ENCODE assay signal across 8 cellular contexts in genomic region chr1:23556661-23557470, GRCh38. TPM values are rescaled to one million over a fixed set of nuclear protein-coding genes. Genes with fewer than 3 reads are reported as not detected.
A peak's percentile ranks its signal among the peaks of the same experiment; 100 is the strongest.
DNase-seq lines count a peak whose midpoint lies in the region; ATAC-seq and TF ChIP-seq lines count a peak whose summit lies in the region.

No MANE protein-coding gene starts in this region.

- DNase-seq in CD8-positive, alpha-beta memory T cell, result peak in 1 of 5 donors; percentile 43
- no peak for DNase-seq in Jurkat, Clone E6-1 (ENCODE audit: low read depth, low spot score)
- DNase-seq in body of pancreas (peak; percentile 46 to 72 (median 64)), lung (ENCODE audit: low spot score) (no peak), putamen (ENCODE audit: low spot score) (no peak), NCI-H524 (lab: John Stamatoyannopoulos, UW) (no peak), NCI-H1092 (lab: John Stamatoyannopoulos, UW) (no peak)

- ATAC-seq in body of pancreas (peak; percentile 26), lung (ENCODE audit: insufficient read depth, low FRiP score) (no peak), GM18861 (IDR thresholded peaks at IDR 0.05; ENCODE audit: unreplicated experiment) (no peak)

- TF ChIP-seq CTCF in body of pancreas (IDR thresholded peaks at IDR 0.05) (peak in 2 of 7 experiments; percentile 4 to 8), lung (IDR thresholded peaks at IDR 0.05; ENCODE audit: control extremely low read depth, extremely low read depth) (no peak)

- peaks cover 0 to 7% of the 10 kb centered on the region in 2 donors for H3K27me3 Mint-ChIP-seq in CD8-positive, alpha-beta memory T cell

- H3K27ac Mint-ChIP-seq in CD8-positive, alpha-beta memory T cell, result peak overlapping the region; percentile 37 to 91 (median 83)

- no peaks in the 10 kb centered on the region for H3K9me3 Mint-ChIP-seq in CD8-positive, alpha-beta memory T cell

- peaks cover 0 to 9% (median 1%) of the 10 kb centered on the region in 3 donors for H3K36me3 Mint-ChIP-seq in CD8-positive, alpha-beta memory T cell

- intact Hi-C loops in body of pancreas (cut with DNase I), result no loop called here

- H3K27me3 ChIP-seq in CD8-positive, alpha-beta memory T cell (ENCODE audit: insufficient read depth, low read length, poor library complexity, severe bottlenecking), result no peaks in the 10 kb centered on the region
- no peaks in the 10 kb centered on the region for H3K27me3 ChIP-seq in body of pancreas
- H3K27me3 ChIP-seq in lung (ENCODE audit: control insufficient read depth, insufficient read depth), result no peaks in the 10 kb centered on the region

- peak overlapping the region; percentile 92 for H3K4me3 ChIP-seq in CD8-positive, alpha-beta memory T cell (ENCODE audit: low read length)
- H3K4me3 ChIP-seq in Jurkat, Clone E6-1 (ENCODE audit: low read length), result peak overlapping the region; percentile 78
- H3K4me3 ChIP-seq in body of pancreas (no peak overlapping the region), lung (peak overlapping the region; percentile 89)

- no peaks in the 10 kb centered on the region for H3K36me3 ChIP-seq in CD8-positive, alpha-beta memory T cell (ENCODE audit: insufficient read depth, low read length)
- H3K36me3 ChIP-seq in body of pancreas (replicated peaks in 1 of 2; ENCODE audit: insufficient read depth in 1 of 2, low read depth in 2 of 2), result no peaks in the 10 kb centered on the region
- H3K36me3 ChIP-seq in lung (ENCODE audit: control insufficient read depth in 2 of 2, insufficient read depth in 2 of 2, low read length in 2 of 2), result no peaks in the 10 kb centered on the region

- peak overlapping the region; percentile 91 to 96 (median 93) for H3K4me3 Mint-ChIP-seq in CD8-positive, alpha-beta memory T cell

- H3K27ac ChIP-seq in CD8-positive, alpha-beta memory T cell (ENCODE audit: low read depth, low read length), result peak overlapping the region; percentile 80
- peak overlapping the region; percentile 90 to 94 (median 92) for H3K27ac ChIP-seq in body of pancreas
- peak overlapping the region; percentile 86 to 92 for H3K27ac ChIP-seq in lung (ENCODE audit: low read depth in 1 of 2, low read length in 1 of 2)

- POLR2A ChIA-PET in CD8-positive, alpha-beta memory T cell (lab: Charles Lee), result interaction anchor here (1.6 to 2.7 kb wide), 3 partner anchors 45 to 64 kb away, joined by 5 to 30 read pairs (median 8); no protein-coding TSS in a partner anchor

- peaks cover 48 to 69% (median 69%) of the 10 kb centered on the region in 3 donors for H3K4me1 Mint-ChIP-seq in CD8-positive, alpha-beta memory T cell

- TF ChIP-seq POLR2A in body of pancreas (IDR thresholded peaks at IDR 0.05), result peak; percentile 24 to 68 (median 45)

- CTCF ChIA-PET in CD8-positive, alpha-beta memory T cell (lab: Charles Lee), result interaction anchor here (1.0 to 13.0 kb wide), 9 partner anchors 12 to 79 kb away, joined by 3 to 268 read pairs (median 13); no protein-coding TSS in a partner anchor

- H3K9me3 ChIP-seq in CD8-positive, alpha-beta memory T cell (ENCODE audit: low read length), result no peaks in the 10 kb centered on the region
- H3K9me3 ChIP-seq in body of pancreas, result no peaks in the 10 kb centered on the region
- no peaks in the 10 kb centered on the region for H3K9me3 ChIP-seq in lung (ENCODE audit: control insufficient read depth in 2 of 2, insufficient read depth in 1 of 2, low read length in 1 of 2)

- WGBS in body of pancreas, 2 donors, result 71 to 79% methylated on average over 4 of the region's 4 CpGs
- WGBS in lung, 2 donors, result 55 to 83% methylated on average over 4 of the region's 4 CpGs

- peaks cover 55% of the 10 kb centered on the region for H3K4me1 ChIP-seq in CD8-positive, alpha-beta memory T cell (ENCODE audit: insufficient read depth, low read length)
- H3K4me1 ChIP-seq in body of pancreas, result peaks cover 69% of the 10 kb centered on the region
- peaks cover 8 to 9% of the 10 kb centered on the region in 2 donors for H3K4me1 ChIP-seq in lung (ENCODE audit: control insufficient read depth in 2 of 2, insufficient read depth in 2 of 2, low read length in 2 of 2)

RNA-seq across cellular contexts. Expression of gene ID3, which starts 2.4 kb away (rescaled TPM):
- total RNA-seq in CD8-positive, alpha-beta memory T cell, result 10 to 100 TPM; 18.4 to 19.3 TPM
- 4.7 TPM for polyA plus RNA-seq in CD8-positive, alpha-beta memory T cell
- polyA plus RNA-seq in Jurkat, Clone E6-1 (2012; ENCODE audit: insufficient read depth, insufficient read length), result 164 TPM
- total RNA-seq in body of pancreas (100 to 1,000 TPM in 1 of 2 donors, 10 to 100 TPM in 1; 65.9 to 118 TPM), lung (100 to 1,000 TPM; 119 to 192 TPM)
- 100 to 1,000 TPM; 134 to 275 TPM for polyA plus RNA-seq in lung

RNA-seq across cellular contexts. Expression of gene E2F2, which starts 25.8 kb away (rescaled TPM):
- 10 to 100 TPM; 19.1 to 19.6 TPM for total RNA-seq in CD8-positive, alpha-beta memory T cell
- 0.76 TPM for polyA plus RNA-seq in CD8-positive, alpha-beta memory T cell
- polyA plus RNA-seq in Jurkat, Clone E6-1 (2012; ENCODE audit: insufficient read depth, insufficient read length), result 18.2 TPM
- total RNA-seq in body of pancreas, result under 1 TPM in 1 of 2 donors, not detected in 1; under 0.01 TPM
- total RNA-seq in lung, result 1 to 10 TPM; 1.7 to 4.9 TPM
- 1 to 10 TPM in 1 of 2 donors, under 1 TPM in 1; 0.83 to 1.2 TPM for polyA plus RNA-seq in lung

Comparison
In these comparisons a context has a peak if more than half of its experiments do, and no peak if none do; other contexts are left out.
1. DNase-seq: peak in body of pancreas (4 of 4); none in Jurkat, Clone E6-1 (single experiment), lung (single experiment), putamen (single experiment), NCI-H524 (0 of 2) and NCI-H1092 (single experiment).
2. H3K4me3 ChIP-seq: peak in CD8-positive, alpha-beta memory T cell (single experiment), Jurkat, Clone E6-1 (single experiment) and lung (single experiment); none in body of pancreas (0 of 2).
3. Peak in every context shown above with its lines, with median percentiles within 50 percentile points of each other: H3K27ac ChIP-seq.